10 cellular contexts compared by ENCODE assay signal in the genomic region with DNA sequence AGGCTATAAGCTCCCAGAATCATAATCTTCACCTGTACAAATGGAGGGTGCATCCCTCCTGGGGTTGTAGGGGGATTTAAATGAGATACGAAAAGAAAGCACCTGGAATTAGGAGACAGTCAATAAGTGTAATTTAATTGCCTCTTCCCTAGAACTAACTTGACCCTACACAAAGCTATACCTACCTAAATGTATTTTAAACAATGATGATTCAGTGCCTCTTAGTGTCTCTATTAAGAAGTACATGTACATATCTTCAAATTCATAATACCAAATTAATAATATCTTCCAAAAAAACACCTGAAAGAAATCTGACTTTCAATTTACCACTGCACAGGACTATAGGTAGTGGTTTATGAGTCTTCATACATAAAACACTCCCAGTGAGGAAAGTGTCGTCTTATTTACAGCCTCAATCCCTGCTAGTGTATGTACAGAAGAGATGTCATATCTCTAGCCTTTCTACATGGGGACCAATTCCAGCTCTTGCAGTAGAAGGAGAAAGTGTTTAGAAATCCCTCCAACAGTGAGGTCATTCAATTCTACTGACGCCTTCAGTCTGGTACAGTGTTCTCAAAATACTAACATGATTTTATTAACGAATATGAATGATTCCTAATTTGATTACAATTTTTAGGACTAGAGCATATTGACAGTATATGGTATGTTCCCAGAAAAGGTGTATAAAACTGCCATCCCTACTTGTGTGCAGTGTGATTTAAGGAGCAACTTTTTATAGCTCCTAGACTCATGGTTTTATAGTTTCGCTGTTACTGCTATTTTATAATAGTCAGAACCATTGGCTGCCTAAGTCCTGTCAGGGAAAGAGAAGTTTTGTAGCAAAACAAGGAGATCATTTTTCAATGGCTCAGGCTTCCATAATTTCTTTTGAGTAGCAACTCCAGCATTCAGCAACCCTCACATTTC.
"Had no signal": no experiment of that assay in that cellular context is flagged by ENCODE, and none has a peak within 500 bp of the region (broad histone marks: within the 10 kb centered on the region; RNA-seq: fewer than 3 reads in every experiment).

No MANE protein-coding gene starts in this region.

- H3K4me3 ChIP-seq: stomach, thyroid gland, uterus had no signal

- H3K27ac ChIP-seq: stomach, thyroid gland, uterus had no signal

- H3K9me3 Mint-ChIP-seq: brain, nephron progenitor cell had no signal

- H3K4me3 Mint-ChIP-seq: activated CD8-positive, alpha-beta T cell treated with anti-CD3 and anti-CD28 coated beads, Interleukin-2, amount 10 ng/mL, durations not matched to agents 7 days and 5 days; brain; nephron progenitor cell had no signal

- H3K4me1 ChIP-seq: uterus had no signal

- DNase-seq: activated CD4-positive, alpha-beta T cell treated with anti-CD3 and anti-CD28 coated beads for 4 hours; activated CD8-positive, alpha-beta T cell treated with anti-CD3 and anti-CD28 coated beads, Interleukin-2, amount 10 ng/mL, durations not matched to agents 7 days and 5 days; activated naive CD4-positive, alpha-beta T cell treated with Interleukin-2 at 50 U/mL for 16 hours; nephron progenitor cell; SK-N-SH; stomach; T-helper 1 cell; thyroid gland; uterus had no signal

- H3K27ac Mint-ChIP-seq: activated CD8-positive, alpha-beta T cell treated with anti-CD3 and anti-CD28 coated beads, Interleukin-2, amount 10 ng/mL, durations not matched to agents 7 days and 5 days; brain; nephron progenitor cell had no signal

- H3K36me3 Mint-ChIP-seq: brain had no signal

- H3K36me3 ChIP-seq: stomach, thyroid gland, uterus had no signal

- H3K4me2 ChIP-seq: SK-N-SH had no signal

- ATAC-seq: activated CD8-positive, alpha-beta T cell treated with anti-CD3 and anti-CD28 coated beads, Interleukin-2, amount 10 ng/mL, durations not matched to agents 7 days and 5 days had no signal

- H3K9me3 ChIP-seq: SK-N-SH, stomach, thyroid gland, uterus had no signal

- H3K27me3 ChIP-seq: stomach, thyroid gland, uterus had no signal
